Comparison of ENCODE assay signal across 8 cellular contexts in genomic region chr1:156103521-156103947, GRCh38. TPM values are rescaled to one million over a fixed set of nuclear protein-coding genes. Genes with fewer than 3 reads are reported as not detected.
DNase-seq lines count a peak whose midpoint lies in the region; ATAC-seq and TF ChIP-seq lines count a peak whose summit lies in the region.

No MANE protein-coding gene starts in this region.

- H3K4me1 ChIP-seq in right atrium auricular region (peaks cover 0 to 72% of the 10 kb centered on the region in 2 donors), HAP-1 (peaks cover 22% of the 10 kb centered on the region)

- H3K27me3 ChIP-seq in right atrium auricular region: no peaks in the 10 kb centered on the region
- no peaks in the 10 kb centered on the region for H3K27me3 ChIP-seq in HAP-1 (ENCODE audit: low read depth)

- H3K4me3 Mint-ChIP-seq in stimulated activated naive CD8-positive, alpha-beta T cell treated with anti-CD3 and anti-CD28 coated beads, Interleukin-15, amount 100 ng/mL, for 72 hours: peak overlapping the region; percentile 27 to 48

- H3K4me3 ChIP-seq in right atrium auricular region (peak overlapping the region in 1 of 2 donors; percentile 17), HAP-1 (no peak overlapping the region)

- H3K36me3 ChIP-seq in right atrium auricular region (no peaks in the 10 kb centered on the region), HAP-1 (replicated peaks) (0 out of 2 replicates have a peak, but pooled peaks cover 3% of the 10 kb centered on the region)

- peaks cover 92% of the 10 kb centered on the region for H3K4me1 Mint-ChIP-seq in stimulated activated naive CD8-positive, alpha-beta T cell treated with anti-CD3 and anti-CD28 coated beads, Interleukin-15, amount 100 ng/mL, for 72 hours

- DNase-seq in HUDEP-2 (lab: John Stamatoyannopoulos, UW; ENCODE audit: unreplicated experiment in 76 of 76) (peak in 74 of 76 experiments; percentile 20 to 92 (median 78)), right atrium auricular region (ENCODE audit: low spot score) (no peak), cerebellar cortex (ENCODE audit: low spot score) (no peak), SIG-M5 treated with dmso at 0.1 percent for 504 hours (lab: John Stamatoyannopoulos, UW; ENCODE audit: unreplicated experiment) (no peak), HAP-1 (ENCODE audit: low spot score in 2 of 2) (no peak)
- peak; percentile 86 for DNase-seq in activated effector memory CD4-positive, alpha-beta T cell treated with anti-CD3 and anti-CD28 coated beads, Interleukin-2, amount 50 U/mL, for 16 hours
- peak in 1 of 2 donors; percentile 61 for DNase-seq in stimulated activated naive CD8-positive, alpha-beta T cell treated with anti-CD3 and anti-CD28 coated beads, Interleukin-15, amount 100 ng/mL, for 72 hours

- no peaks in the 10 kb centered on the region for H3K9me3 ChIP-seq in right atrium auricular region
- no peaks in the 10 kb centered on the region for H3K9me3 ChIP-seq in HAP-1

- H3K27ac Mint-ChIP-seq in stimulated activated naive CD8-positive, alpha-beta T cell treated with anti-CD3 and anti-CD28 coated beads, Interleukin-15, amount 100 ng/mL, for 72 hours: peak overlapping the region; percentile 92 to 94

- H3K27ac ChIP-seq in right atrium auricular region: peak overlapping the region; percentile 95 to 99

- peaks cover 34% of the 10 kb centered on the region for H3K27me3 Mint-ChIP-seq in stimulated activated naive CD8-positive, alpha-beta T cell treated with anti-CD3 and anti-CD28 coated beads, Interleukin-15, amount 100 ng/mL, for 72 hours

- peak; percentile 32 for ATAC-seq in stimulated activated naive CD8-positive, alpha-beta T cell treated with anti-CD3 and anti-CD28 coated beads, Interleukin-15, amount 100 ng/mL, for 72 hours
- no peak for ATAC-seq in GM21360 (IDR thresholded peaks at IDR 0.05; ENCODE audit: unreplicated experiment)

- no peaks in the 10 kb centered on the region for H3K9me3 Mint-ChIP-seq in stimulated activated naive CD8-positive, alpha-beta T cell treated with anti-CD3 and anti-CD28 coated beads, Interleukin-15, amount 100 ng/mL, for 72 hours

- no peak for TF ChIP-seq CTCF in right atrium auricular region (IDR thresholded peaks at IDR 0.05)

- in situ Hi-C loops in HAP-1 (cut with MboI; ENCODE audit: low sequenced_read_pairs): no loop called here

RNA-seq across cellular contexts. Expression of gene LMNA, which starts 11.0 kb away (rescaled TPM):
- 100 to 1,000 TPM; 258 to 273 TPM for total RNA-seq in right atrium auricular region

RNA-seq across cellular contexts. Expression of gene MEX3A, which starts 21.3 kb away (rescaled TPM):
- under 1 TPM; 0.15 to 0.47 TPM for total RNA-seq in right atrium auricular region

RNA-seq across cellular contexts. Expression of gene RAB25, which starts 42.6 kb away (rescaled TPM):
- total RNA-seq in right atrium auricular region: under 1 TPM in 1 of 2 donors, not detected in 1; 0.98 TPM

RNA-seq across cellular contexts. Expression of gene LAMTOR2, which starts 49.0 kb away (rescaled TPM):
- 10 to 100 TPM; 46.1 to 50.7 TPM for total RNA-seq in right atrium auricular region

RNA-seq across cellular contexts. Expression of gene SEMA4A, which starts 49.9 kb away (rescaled TPM):
- 1 to 10 TPM; 2.0 to 4.2 TPM for total RNA-seq in right atrium auricular region

Comparison
In these comparisons a context has a peak if more than half of its experiments do, and no peak if none do; other contexts are left out.
1. DNase-seq: peak in HUDEP-2 (74 of 76) and activated effector memory CD4-positive, alpha-beta T cell treated with anti-CD3 and anti-CD28 coated beads, Interleukin-2, amount 50 U/mL, for 16 hours (single experiment); none in right atrium auricular region (single experiment), cerebellar cortex (single experiment), SIG-M5 treated with dmso at 0.1 percent for 504 hours (single experiment) and HAP-1 (0 of 2).